In the genomic region with DNA sequence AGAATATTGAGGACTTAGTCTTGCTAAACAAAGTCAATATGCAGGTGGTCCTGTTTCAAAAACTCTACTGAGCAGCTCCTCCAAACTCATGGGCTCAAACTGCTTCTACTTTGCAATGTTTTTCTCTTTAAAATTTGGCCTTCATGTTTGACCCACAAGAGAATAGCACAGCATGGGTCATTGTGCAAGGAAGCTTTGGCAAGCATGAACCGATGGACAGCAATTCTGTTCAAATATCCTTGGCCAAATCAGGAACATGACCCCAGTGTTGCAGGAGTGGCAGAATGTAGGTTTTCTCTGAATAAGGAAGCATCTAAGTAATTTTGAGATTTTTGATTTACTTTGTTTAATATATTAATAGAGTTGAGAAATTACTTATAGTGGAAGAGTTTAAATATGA, we compare ENCODE assay signal across 20 cellular contexts.
A peak's percentile ranks its signal among the peaks of the same experiment; 100 is the strongest.
DNase-seq lines count a peak whose midpoint lies in the region; ATAC-seq and TF ChIP-seq lines count a peak whose summit lies in the region.
"Had no signal": no experiment of that assay in that cellular context is flagged by ENCODE, and none has a peak within 500 bp of the region (broad histone marks: within the 10 kb centered on the region; RNA-seq: fewer than 3 reads in every experiment).

No MANE protein-coding gene starts in this region.

- H3K9me3 Mint-ChIP-seq in activated CD4-positive, alpha-beta T cell treated with anti-CD3 and anti-CD28 coated beads, Interleukin-2, amount 10 ng/mL, durations not matched to agents 7 days and 5 days = no peaks in the 10 kb centered on the region
- H3K9me3 Mint-ChIP-seq: CD4-positive, alpha-beta T cell had no signal

- no peak overlapping the region for H3K4me2 ChIP-seq in HCT116 (ENCODE audit: low read length)
- H3K4me2 ChIP-seq: A549; BLaER1 treated with 17β-estradiol and CSF1 and Interleukin-3, amounts not matched to agents 10 nM and 100 nM had no signal

- CTCF ChIA-PET in HCT116 (lab: Charles Lee) = no interaction called here
- CTCF ChIA-PET in activated CD4-positive, alpha-beta T cell treated with anti-CD3 and anti-CD28 coated beads, Interleukin-2, amount 10 ng/mL, durations not matched to agents 7 days and 5 days (lab: Charles Lee) = no interaction called here

- intact Hi-C loops in HCT116 (cut with micrococcal nuclease) (no loop called here), dorsolateral prefrontal cortex (cut with DNase I) (no loop called here)

- no peak overlapping the region for H3K27ac ChIP-seq in HCT116 (ENCODE audit: low read depth, low read length)
- no peak overlapping the region for H3K27ac ChIP-seq in dorsolateral prefrontal cortex
- H3K27ac ChIP-seq: 22Rv1; A549; BLaER1 treated with 17β-estradiol and CSF1 and Interleukin-3, amounts not matched to agents 10 nM and 100 nM; C4-2B had no signal

- no peaks in the 10 kb centered on the region for H3K9me2 ChIP-seq in HCT116 (ENCODE audit: insufficient read depth)

- TF ChIP-seq RAD21 in HCT116 (IDR thresholded peaks at IDR 0.05; ENCODE audit: low read depth) = no peak

- no peaks in the 10 kb centered on the region for H3K4me1 ChIP-seq in HCT116 (ENCODE audit: control insufficient read depth in 1 of 2, insufficient read depth in 2 of 2, low read length in 2 of 2)
- H3K4me1 ChIP-seq: A549; BLaER1 treated with 17β-estradiol and CSF1 and Interleukin-3, amounts not matched to agents 10 nM and 100 nM; Caco-2 had no signal

- no peaks in the 10 kb centered on the region for H4K20me1 ChIP-seq in HCT116 (ENCODE audit: insufficient read depth)
- H4K20me1 ChIP-seq: BLaER1 treated with 17β-estradiol and CSF1 and Interleukin-3, amounts not matched to agents 10 nM and 100 nM had no signal

- H3K27ac Mint-ChIP-seq in activated CD4-positive, alpha-beta T cell treated with anti-CD3 and anti-CD28 coated beads, Interleukin-2, amount 10 ng/mL, durations not matched to agents 7 days and 5 days = no peak overlapping the region
- H3K27ac Mint-ChIP-seq: B cell; CD4-positive, alpha-beta T cell; CD8-positive, alpha-beta T cell had no signal

- POLR2A ChIA-PET in HCT116 (lab: Charles Lee) = no interaction called here
- POLR2A ChIA-PET in activated CD4-positive, alpha-beta T cell treated with anti-CD3 and anti-CD28 coated beads, Interleukin-2, amount 10 ng/mL, durations not matched to agents 7 days and 5 days (lab: Charles Lee) = no interaction called here

- H3K4me3 ChIP-seq in HCT116 (replicated peaks in 1 of 2; ENCODE audit: low read depth in 1 of 2, low read length in 2 of 2) (no peak overlapping the region), dorsolateral prefrontal cortex (no peak overlapping the region)
- H3K4me3 ChIP-seq: A549; BLaER1 treated with 17β-estradiol and CSF1 and Interleukin-3, amounts not matched to agents 10 nM and 100 nM had no signal

- no peak overlapping the region for H3K9ac ChIP-seq in HCT116 (ENCODE audit: low read length)
- H3K9ac ChIP-seq: BLaER1 treated with 17β-estradiol and CSF1 and Interleukin-3, amounts not matched to agents 10 nM and 100 nM had no signal

- BruUV-seq in HCT116 (replicated peaks; lab: Mats Ljungman, UMichigan) = no TSS peak

- no peak for TF ChIP-seq POLR2A in HCT116 (IDR thresholded peaks at IDR 0.05; ENCODE audit: borderline replicate concordance, extremely low read depth, insufficient read depth, insufficient read length)

- no peak for ATAC-seq in HCT116
- peak; percentile 97 for ATAC-seq in left lobe of liver
- ATAC-seq: A549; CD8-positive, alpha-beta T cell had no signal

- no peaks in the 10 kb centered on the region for H3K36me3 ChIP-seq in HCT116 (ENCODE audit: control insufficient read depth in 1 of 2, insufficient read depth in 2 of 2, low read length in 2 of 2)
- H3K36me3 ChIP-seq: BLaER1 treated with 17β-estradiol and CSF1 and Interleukin-3, amounts not matched to agents 10 nM and 100 nM had no signal

- H3K4me1 Mint-ChIP-seq in activated CD4-positive, alpha-beta T cell treated with anti-CD3 and anti-CD28 coated beads, Interleukin-2, amount 10 ng/mL, durations not matched to agents 7 days and 5 days = no peaks in the 10 kb centered on the region
- H3K4me1 Mint-ChIP-seq: B cell had no signal

- peak overlapping the region; percentile 65 for H2AFZ ChIP-seq in HCT116 (ENCODE audit: low read depth, low read length, poor library complexity, severe bottlenecking)

- no peaks in the 10 kb centered on the region for H3K36me3 Mint-ChIP-seq in activated CD4-positive, alpha-beta T cell treated with anti-CD3 and anti-CD28 coated beads, Interleukin-2, amount 10 ng/mL, durations not matched to agents 7 days and 5 days (ENCODE audit: low read depth)
- H3K36me3 Mint-ChIP-seq: CD8-positive, alpha-beta T cell had no signal

- H3K9me3 ChIP-seq in HCT116 (ENCODE audit: control insufficient read depth in 1 of 2, insufficient read depth in 1 of 2, low read depth in 1 of 2, low read length in 2 of 2) = no peaks in the 10 kb centered on the region
- H3K9me3 ChIP-seq: A549, Caco-2 had no signal

- H3K79me2 ChIP-seq in HCT116 (ENCODE audit: insufficient read depth, low read length) = no peaks in the 10 kb centered on the region

- H3K27me3 ChIP-seq in HCT116 (ENCODE audit: insufficient read depth, low read length) (no peaks in the 10 kb centered on the region), dorsolateral prefrontal cortex (no peaks in the 10 kb centered on the region)
- H3K27me3 ChIP-seq: BLaER1 treated with 17β-estradiol and CSF1 and Interleukin-3, amounts not matched to agents 10 nM and 100 nM had no signal

- H3K27me3 Mint-ChIP-seq in activated CD4-positive, alpha-beta T cell treated with anti-CD3 and anti-CD28 coated beads, Interleukin-2, amount 10 ng/mL, durations not matched to agents 7 days and 5 days = no peaks in the 10 kb centered on the region
- H3K27me3 Mint-ChIP-seq: B cell; CD4-positive, alpha-beta T cell had no signal

- peak; percentile 15 for DNase-seq in NCI-H748 (lab: John Stamatoyannopoulos, UW; ENCODE audit: unreplicated experiment)
- DNase-seq in NCI-H748 treated with DMSO at 0.1 percent for 48 hours (lab: John Stamatoyannopoulos, UW) = no peak
- no peak for DNase-seq in HCT116 (ENCODE audit: low read depth, low spot score)
- peak; percentile 43 for DNase-seq in NCI-H69 (lab: John Stamatoyannopoulos, UW)
- peak; percentile 52 for DNase-seq in left lobe of liver (ENCODE audit: low spot score)
- DNase-seq in activated CD4-positive, alpha-beta T cell treated with anti-CD3 and anti-CD28 coated beads, Interleukin-2, amount 10 ng/mL, durations not matched to agents 7 days and 5 days = no peak
- DNase-seq in NCI-H2171 treated with DMSO at 0.1 percent for 48 hours (lab: John Stamatoyannopoulos, UW) = no peak
- no peak for DNase-seq in dorsolateral prefrontal cortex
- DNase-seq: AML-193; Caco-2; Calu3; CD4-positive, alpha-beta T cell; CD8-positive, alpha-beta T cell; DMS79 treated with DMSO at 0.1 percent for 48 hours; GF-D8 had no signal

- RAD21 ChIA-PET in HCT116 (lab: Charles Lee; ENCODE audit: low non-redundant PET in 1 of 2, low total read pairs in 2 of 2, uncharacterized antibody in 2 of 2, unreplicated experiment in 2 of 2) = no interaction called here

- no peak for TF ChIP-seq CTCF in HCT116 (IDR thresholded peaks at IDR 0.05 in 2 of 3, conservative IDR thresholded peaks at IDR 0.05 in 1 of 3; ENCODE audit: borderline replicate concordance in 1 of 3, insufficient read depth in 1 of 3, low read depth in 2 of 3, low read length in 2 of 3)
- TF ChIP-seq CTCF in dorsolateral prefrontal cortex (IDR thresholded peaks at IDR 0.05 in 54 of 56, conservative IDR thresholded peaks at IDR 0.05 in 2 of 56; ENCODE audit: low read depth in 1 of 56, partially characterized antibody in 56 of 56) = no peak

- no peak overlapping the region for H3K4me3 Mint-ChIP-seq in activated CD4-positive, alpha-beta T cell treated with anti-CD3 and anti-CD28 coated beads, Interleukin-2, amount 10 ng/mL, durations not matched to agents 7 days and 5 days
- H3K4me3 Mint-ChIP-seq: B cell; CD4-positive, alpha-beta T cell; CD8-positive, alpha-beta T cell had no signal

TF ChIP-seq in HCT116, 20 proteins besides CTCF, POLR2A, EP300 and RAD21:
- no peak for TF ChIP-seq ZNF274 (IDR thresholded peaks at IDR 0.05; ENCODE audit: low read depth, low read length)
- TF ChIP-seq CEBPB (IDR thresholded peaks at IDR 0.05; ENCODE audit: low read depth) = no peak

Comparison
In these comparisons a context has a peak if more than half of its experiments do, and no peak if none do; other contexts are left out.
1. DNase-seq: peak in NCI-H748 (single experiment), NCI-H69 (single experiment) and left lobe of liver (single experiment); none in NCI-H748 treated with DMSO at 0.1 percent for 48 hours (single experiment), HCT116 (single experiment), activated CD4-positive, alpha-beta T cell treated with anti-CD3 and anti-CD28 coated beads, Interleukin-2, amount 10 ng/mL, durations not matched to agents 7 days and 5 days (single experiment), NCI-H2171 treated with DMSO at 0.1 percent for 48 hours (single experiment) and dorsolateral prefrontal cortex (0 of 10).